In genomic region chr3:168407381-168407780, GRCh38 we compare ENCODE assay signal across 17 cellular contexts.
DNase-seq lines count a peak whose midpoint lies in the region; ATAC-seq, FAIRE-seq and TF ChIP-seq lines count a peak whose summit lies in the region.
"Had no signal": no experiment of that assay in that cellular context is flagged by ENCODE, and none has a peak within 500 bp of the region (broad histone marks: within the 10 kb centered on the region; RNA-seq: fewer than 3 reads in every experiment).

No MANE protein-coding gene starts in this region.

- no peak overlapping the region for H4K5ac ChIP-seq in H1 (ENCODE audit: insufficient read length, low read depth, low read length)

- H2BK20ac ChIP-seq in H1 (ENCODE audit: low read length) = no peak overlapping the region

- no peaks in the 10 kb centered on the region for H3K27me3 ChIP-seq in HUES48 (ENCODE audit: control insufficient read depth, insufficient read depth, low read length)
- H3K27me3 ChIP-seq in H1 (replicated peaks in 1 of 4; ENCODE audit: control insufficient read depth in 3 of 4, extremely low read depth in 1 of 4, insufficient read depth in 3 of 4, low read length in 3 of 4) = no peaks in the 10 kb centered on the region
- H3K27me3 ChIP-seq in mesenchymal stem cell (ENCODE audit: control insufficient read depth in 1 of 2, insufficient read depth in 1 of 2, low read length in 2 of 2) = no peaks in the 10 kb centered on the region
- no peaks in the 10 kb centered on the region for H3K27me3 ChIP-seq in neural progenitor cell

- DNase-seq in H1 (ENCODE audit: low read depth in 1 of 2, low spot score in 2 of 2) = no peak
- no peak for DNase-seq in mesenchymal stem cell
- DNase-seq in neural progenitor cell (ENCODE audit: low spot score) = peak; percentile 9
- no peak for DNase-seq in COR-L47 (lab: John Stamatoyannopoulos, UW)
- DNase-seq in pons (ENCODE audit: low spot score) = no peak
- DNase-seq: C1 segment of cervical spinal cord; CD4-positive, alpha-beta memory T cell; DMS 273 treated with DMSO at 0.1 percent for 48 hours; DMS79; EL; GDM1; HCEC 1CT had no signal

- H3K56ac ChIP-seq in H1 (replicated peaks; ENCODE audit: insufficient read length, low read depth, low read length) = no peak overlapping the region

- H2AK5ac ChIP-seq in H1 (ENCODE audit: low read depth, low read length) (no peak overlapping the region), mesenchymal stem cell (ENCODE audit: low read length, severe bottlenecking) (no peak overlapping the region)

- peaks cover 2% of the 10 kb centered on the region for H3K4me1 Mint-ChIP-seq in neural progenitor cell
- H3K4me1 Mint-ChIP-seq: CD4-positive, alpha-beta memory T cell had no signal

- H3K4me2 ChIP-seq in H1 (ENCODE audit: insufficient read depth in 1 of 2, low read depth in 2 of 2, low read length in 2 of 2) (peak overlapping the region in 1 of 2 experiments; percentile 7; a peak in 2 of 4 replicates), mesenchymal stem cell (ENCODE audit: low read length, poor library complexity, severe bottlenecking) (no peak overlapping the region), neural progenitor cell (no peak overlapping the region)

- H2BK120ac ChIP-seq in H1 (replicated peaks; ENCODE audit: low read depth, low read length) (no peak overlapping the region), mesenchymal stem cell (ENCODE audit: low read depth, low read length) (no peak overlapping the region)

- H3K36me3 Mint-ChIP-seq in neural progenitor cell = peaks cover under 1% of the 10 kb centered on the region
- H3K36me3 Mint-ChIP-seq: CD4-positive, alpha-beta memory T cell had no signal

- CTCF ChIA-PET in H1 (lab: Charles Lee; ENCODE audit: partially characterized antibody) = no interaction called here

- no peaks in the 10 kb centered on the region for H3K9me3 ChIP-seq in HUES48 (ENCODE audit: control insufficient read depth, insufficient read depth, low read length)
- H3K9me3 ChIP-seq in H1 (ENCODE audit: insufficient read depth in 2 of 2, low read depth in 1 of 2, low read length in 1 of 2) = no peaks in the 10 kb centered on the region
- H3K9me3 ChIP-seq in mesenchymal stem cell (ENCODE audit: control insufficient read depth, low read length) = peaks cover 14% of the 10 kb centered on the region
- no peaks in the 10 kb centered on the region for H3K9me3 ChIP-seq in neural progenitor cell (ENCODE audit: low read depth)

- H2BK12ac ChIP-seq in H1 (ENCODE audit: low read depth, low read length) (no peak overlapping the region), mesenchymal stem cell (ENCODE audit: low read length in 2 of 2) (no peak overlapping the region)

- peaks cover 3% of the 10 kb centered on the region for H3K9me3 Mint-ChIP-seq in neural progenitor cell

- no peak overlapping the region for H3K18ac ChIP-seq in H1 (ENCODE audit: extremely low read depth, low read length)
- H3K18ac ChIP-seq in mesenchymal stem cell (ENCODE audit: low read depth in 1 of 2, low read length in 2 of 2) = no peak overlapping the region

- no peak for FAIRE-seq in H1 (lab: Jason Lieb, UNC)
- FAIRE-seq: D721Med, GM12878 had no signal

- POLR2A ChIA-PET in H1 (lab: Charles Lee; ENCODE audit: partially characterized antibody) = interaction anchor here (0.9 kb wide), 1 partner anchor 433 kb away, joined by 3 read pairs; no protein-coding TSS in a partner anchor

- TF ChIP-seq EP300 in H1 (IDR thresholded peaks at IDR 0.05; ENCODE audit: borderline replicate concordance in 1 of 2, low read depth in 2 of 2, low read length in 2 of 2) = no peak

- TF ChIP-seq POLR2A in H1 (IDR thresholded peaks at IDR 0.05; ENCODE audit: control extremely low read depth in 1 of 2, low read depth in 2 of 2, low read length in 2 of 2) = no peak

- H4K20me1 ChIP-seq in H1 (replicated peaks in 1 of 2; ENCODE audit: control insufficient read depth in 1 of 2, insufficient read depth in 2 of 2, low read length in 2 of 2) (no peaks in the 10 kb centered on the region), neural progenitor cell (ENCODE audit: low read depth) (no peaks in the 10 kb centered on the region)

- H3K27ac ChIP-seq in HUES48 (ENCODE audit: low read depth, low read length) (peak overlapping the region; percentile 10), H1 (ENCODE audit: low read depth, low read length) (no peak overlapping the region), mesenchymal stem cell (ENCODE audit: low read length, poor library complexity, severe bottlenecking) (no peak overlapping the region), neural progenitor cell (no peak overlapping the region)

- no peaks in the 10 kb centered on the region for H3F3A ChIP-seq in neural progenitor cell (ENCODE audit: low read depth)

- H3K4me3 Mint-ChIP-seq in neural progenitor cell = no peak overlapping the region
- H3K4me3 Mint-ChIP-seq: CD4-positive, alpha-beta memory T cell had no signal

- H3K14ac ChIP-seq in H1 (ENCODE audit: insufficient read length) (no peak overlapping the region), mesenchymal stem cell (ENCODE audit: low read length in 2 of 2) (no peak overlapping the region)

- no peak overlapping the region for H3K27ac Mint-ChIP-seq in neural progenitor cell
- H3K27ac Mint-ChIP-seq: CD4-positive, alpha-beta memory T cell had no signal

- H3K79me1 ChIP-seq in H1 (ENCODE audit: low read depth, low read length) (no peaks in the 10 kb centered on the region), mesenchymal stem cell (replicated peaks; ENCODE audit: low read length, poor library complexity, severe bottlenecking) (no peaks in the 10 kb centered on the region)

- H3K23me2 ChIP-seq in H1 (ENCODE audit: low read depth, low read length) = no peaks in the 10 kb centered on the region

- TF ChIP-seq RAD21 in H1 (IDR thresholded peaks at IDR 0.05 in 1 of 2, conservative IDR thresholded peaks at IDR 0.05 in 1 of 2; ENCODE audit: low read depth in 2 of 2, low read length in 2 of 2) = no peak

- H2AFZ ChIP-seq in H1 (ENCODE audit: low read length) (no peak overlapping the region), mesenchymal stem cell (ENCODE audit: low read depth, low read length) (no peak overlapping the region), neural progenitor cell (replicated peaks) (no peak overlapping the region)

- no peak overlapping the region for H3K23ac ChIP-seq in H1 (ENCODE audit: insufficient read length)
- no peak overlapping the region for H3K23ac ChIP-seq in mesenchymal stem cell (ENCODE audit: low read length in 2 of 2)

- H3K9ac ChIP-seq in HUES48 (ENCODE audit: low read depth, low read length) (no peak overlapping the region), H1 (replicated peaks in 1 of 4; ENCODE audit: extremely low read depth in 1 of 4, low read depth in 3 of 4, low read length in 3 of 4) (no peak overlapping the region), mesenchymal stem cell (ENCODE audit: low read length) (no peak overlapping the region), neural progenitor cell (no peak overlapping the region)

- no peaks in the 10 kb centered on the region for H3K27me3 Mint-ChIP-seq in neural progenitor cell (ENCODE audit: insufficient read depth, low read depth)
- H3K27me3 Mint-ChIP-seq: CD4-positive, alpha-beta memory T cell had no signal

- H3K4me1 ChIP-seq in HUES48 (ENCODE audit: control insufficient read depth, insufficient read depth, low read length) (peaks cover 5% of the 10 kb centered on the region; the same call in 1 of the 2 replicates), H1 (replicated peaks in 1 of 4; ENCODE audit: control insufficient read depth in 3 of 4, insufficient read depth in 4 of 4, low read length in 3 of 4) (peaks cover 0 to 6% (median 3%) of the 10 kb centered on the region in 4 experiments; a peak in 4 of 7 replicates), mesenchymal stem cell (ENCODE audit: control insufficient read depth, insufficient read depth, low read depth, low read length) (no peaks in the 10 kb centered on the region), neural progenitor cell (no peaks in the 10 kb centered on the region)

- ATAC-seq in HG02678 (IDR thresholded peaks at IDR 0.05; ENCODE audit: unreplicated experiment) = no peak
- no peak for ATAC-seq in GM18520 (IDR thresholded peaks at IDR 0.05; ENCODE audit: unreplicated experiment)
- ATAC-seq: GM12878 had no signal

- no peak overlapping the region for H4K91ac ChIP-seq in H1 (replicated peaks; ENCODE audit: insufficient read length, low read length)
- no peak overlapping the region for H4K91ac ChIP-seq in mesenchymal stem cell (ENCODE audit: low read length)

- H3K4me3 ChIP-seq in HUES48 (ENCODE audit: low read depth, low read length) (no peak overlapping the region), H1 (ENCODE audit: extremely low read depth in 1 of 4, insufficient read depth in 2 of 4, low read depth in 3 of 4, low read length in 4 of 4) (no peak overlapping the region), mesenchymal stem cell (ENCODE audit: insufficient read depth in 1 of 2, low read depth in 1 of 2, low read length in 2 of 2) (no peak overlapping the region), neural progenitor cell (no peak overlapping the region)
- H3K4me3 ChIP-seq: GM12878 had no signal

- H3K79me2 ChIP-seq in H1 (ENCODE audit: control insufficient read depth in 1 of 2, insufficient read depth in 2 of 2, low read length in 2 of 2) = no peaks in the 10 kb centered on the region
- no peaks in the 10 kb centered on the region for H3K79me2 ChIP-seq in neural progenitor cell (ENCODE audit: low read depth)

- TF ChIP-seq CTCF in H1 (IDR thresholded peaks at IDR 0.05; ENCODE audit: control extremely low read depth in 1 of 3, insufficient read depth in 1 of 3, low read depth in 1 of 3, low read length in 3 of 3) (no peak), neural progenitor cell (IDR thresholded peaks at IDR 0.05) (no peak)

- H2BK5ac ChIP-seq in H1 (ENCODE audit: low read depth, low read length) (no peak overlapping the region), mesenchymal stem cell (ENCODE audit: low read depth, low read length, poor library complexity, severe bottlenecking) (no peak overlapping the region)

- no peak overlapping the region for H4K8ac ChIP-seq in H1 (ENCODE audit: extremely low read depth, insufficient read depth, low read length)
- no peak overlapping the region for H4K8ac ChIP-seq in mesenchymal stem cell (ENCODE audit: low read length)

- H3K36me3 ChIP-seq in HUES48 (ENCODE audit: control insufficient read depth, insufficient read depth, low read length) = no peaks in the 10 kb centered on the region
- no peaks in the 10 kb centered on the region for H3K36me3 ChIP-seq in H1 (ENCODE audit: control insufficient read depth in 2 of 4, insufficient read depth in 4 of 4, low read length in 3 of 4)
- no peaks in the 10 kb centered on the region for H3K36me3 ChIP-seq in mesenchymal stem cell (ENCODE audit: control insufficient read depth in 1 of 2, insufficient read depth in 2 of 2, low read depth in 1 of 2, low read length in 2 of 2)
- no peaks in the 10 kb centered on the region for H3K36me3 ChIP-seq in neural progenitor cell

- H3K4ac ChIP-seq in H1 (replicated peaks; ENCODE audit: insufficient read length, low read depth, low read length) = no peak overlapping the region
- H3K4ac ChIP-seq in mesenchymal stem cell (ENCODE audit: low read depth in 1 of 2, low read length in 2 of 2) = no peak overlapping the region

- H2BK15ac ChIP-seq in H1 (ENCODE audit: low read length) = no peak overlapping the region; the same call in 1 of the 2 replicates
- peak overlapping the region; percentile 67 for H2BK15ac ChIP-seq in mesenchymal stem cell (ENCODE audit: low read depth, poor library complexity, severe bottlenecking)

TF ChIP-seq in H1, 55 proteins besides CTCF, POLR2A, EP300 and RAD21 (continues in another document):
- TF ChIP-seq TCF12 (IDR thresholded peaks at IDR 0.05; ENCODE audit: low read depth, low read length) = 0 out of 2 replicates have a peak, but pooled peaks have one; percentile 54
